ENCODE assay signal across 24 cellular contexts in genomic region chr12:66942741-66943465, GRCh38.
DNase-seq lines count a peak whose midpoint lies in the region; ATAC-seq and TF ChIP-seq lines count a peak whose summit lies in the region.
"Had no signal": no experiment of that assay in that cellular context is flagged by ENCODE, and none has a peak within 500 bp of the region (broad histone marks: within the 10 kb centered on the region; RNA-seq: fewer than 3 reads in every experiment).

No MANE protein-coding gene starts in this region.

- no peak overlapping the region for H3K9ac ChIP-seq in SK-N-SH

- H3K36me3 ChIP-seq in SK-N-SH (replicated peaks in 1 of 2; ENCODE audit: control insufficient read depth in 1 of 2, insufficient read depth in 2 of 2, low read length in 1 of 2) = no peaks in the 10 kb centered on the region
- no peaks in the 10 kb centered on the region for H3K36me3 ChIP-seq in WERI-Rb-1
- H3K36me3 ChIP-seq: heart left ventricle, tibial nerve had no signal

- CTCF ChIA-PET in SK-N-SH (lab: Yijun Ruan, JAX) = no interaction called here

- ATAC-seq in SK-N-SH treated with all-trans-retinoic acid at 6 μM for 48 hours (no peak), GM19324 (IDR thresholded peaks at IDR 0.05; ENCODE audit: low FRiP score, unreplicated experiment) (no peak), GM21381 (IDR thresholded peaks at IDR 0.05; ENCODE audit: unreplicated experiment) (no peak)
- ATAC-seq: A549; heart left ventricle; mucosa of descending colon; stimulated activated naive CD8-positive, alpha-beta T cell treated with anti-CD3 and anti-CD28 coated beads, Interleukin-15, amount 100 ng/mL, for 72 hours; T-cell had no signal

- H3K9me2 ChIP-seq in SK-N-SH = no peaks in the 10 kb centered on the region

- no peak for TF ChIP-seq CTCF in SK-N-SH (IDR thresholded peaks at IDR 0.05)
- 0 out of 2 replicates have a peak, but pooled peaks have one; percentile 6 for TF ChIP-seq CTCF in WERI-Rb-1 (IDR thresholded peaks at IDR 0.05; ENCODE audit: low read depth, low read length)

- H3K4me3 ChIP-seq in SK-N-SH (ENCODE audit: low read depth in 2 of 2, low read length in 1 of 2) (no peak overlapping the region), WERI-Rb-1 (ENCODE audit: low read depth, low read length) (no peak overlapping the region)
- H3K4me3 ChIP-seq: A549, heart left ventricle, mucosa of descending colon, tibial nerve had no signal

- no peak overlapping the region for H3K4me2 ChIP-seq in SK-N-SH
- H3K4me2 ChIP-seq: A549 had no signal

- H3K79me2 ChIP-seq in SK-N-SH (ENCODE audit: insufficient read depth) = no peaks in the 10 kb centered on the region

- DNase-seq in SK-N-SH (peak; percentile 4), WERI-Rb-1 (peak; percentile 11), left kidney (ENCODE audit: low read depth, low spot score) (peak; percentile 12), NCI-H1048 (lab: John Stamatoyannopoulos, UW) (no peak), glomerular visceral epithelial cell (ENCODE audit: extremely low spot score) (no peak)
- DNase-seq: activated effector memory CD4-positive, alpha-beta T cell treated with anti-CD3 and anti-CD28 coated beads, Interleukin-2, amount 50 U/mL, for 16 hours; activated naive CD8-positive, alpha-beta T cell treated with anti-CD3 and anti-CD28 coated beads, Interleukin-2, amount 10 ng/mL, durations not matched to agents 7 days and 5 days; DMS79 treated with DMSO at 0.1 percent for 48 hours; HCEC 1CT; heart left ventricle; IMR-90; mucosa of descending colon; NCI-H1105; NCI-H2029; NCI-H774; posterior cingulate gyrus; SHP77; stimulated activated naive CD8-positive, alpha-beta T cell treated with anti-CD3 and anti-CD28 coated beads, Interleukin-15, amount 100 ng/mL, for 72 hours; T-cell had no signal

- H3K4me1 ChIP-seq in SK-N-SH (ENCODE audit: control insufficient read depth in 1 of 2, insufficient read depth in 2 of 2, low read depth in 1 of 2, low read length in 1 of 2) = no peaks in the 10 kb centered on the region
- H3K4me1 ChIP-seq: heart left ventricle, tibial nerve had no signal

- TF ChIP-seq RAD21 in SK-N-SH (IDR thresholded peaks at IDR 0.05; ENCODE audit: low read length) = no peak

- H3K27me3 ChIP-seq in SK-N-SH (ENCODE audit: insufficient read depth) = no peaks in the 10 kb centered on the region
- H3K27me3 ChIP-seq in WERI-Rb-1 (ENCODE audit: insufficient read depth, low read depth, severe bottlenecking) = no peaks in the 10 kb centered on the region
- H3K27me3 ChIP-seq: heart left ventricle, tibial nerve had no signal

- H3K27ac ChIP-seq in SK-N-SH (ENCODE audit: low read depth in 2 of 2, low read length in 1 of 2) = no peak overlapping the region
- H3K27ac ChIP-seq in WERI-Rb-1 = no peak overlapping the region
- H3K27ac ChIP-seq: A549, heart left ventricle, tibial nerve had no signal

- POLR2A ChIA-PET in SK-N-SH (lab: Yijun Ruan, JAX) = no interaction called here

- H3K9me3 ChIP-seq in SK-N-SH (no peaks in the 10 kb centered on the region), WERI-Rb-1 (ENCODE audit: severe bottlenecking) (no peaks in the 10 kb centered on the region)
- H3K9me3 ChIP-seq: A549, heart left ventricle, mucosa of descending colon, tibial nerve had no signal

- H3F3A ChIP-seq in SK-N-SH (replicated peaks; ENCODE audit: insufficient read depth) = no peaks in the 10 kb centered on the region

- H2AFZ ChIP-seq in SK-N-SH (ENCODE audit: low read depth) = no peak overlapping the region

- H4K20me1 ChIP-seq in SK-N-SH (ENCODE audit: insufficient read depth) = no peaks in the 10 kb centered on the region

- WGBS in SK-N-SH (ENCODE audit: low lambda C conversion rate) = 32% methylated on average over 8 of the region's 8 CpGs

- no peak for TF ChIP-seq EP300 in SK-N-SH (IDR thresholded peaks at IDR 0.05; ENCODE audit: borderline replicate concordance in 1 of 2, low read depth in 1 of 2, low read length in 1 of 2)

TF ChIP-seq in SK-N-SH, 30 proteins besides CTCF, POLR2A, EP300 and RAD21 (continues in another document):
- no peak for TF ChIP-seq USF2 (IDR thresholded peaks at IDR 0.05; ENCODE audit: borderline replicate concordance, low read depth, low read length)
- TF ChIP-seq YY1 (IDR thresholded peaks at IDR 0.05; ENCODE audit: low read depth) = no peak
- TF ChIP-seq USF1 (IDR thresholded peaks at IDR 0.05; ENCODE audit: borderline replicate concordance, low read depth) = no peak
- no peak for TF ChIP-seq ZBTB33 (IDR thresholded peaks at IDR 0.05; ENCODE audit: borderline replicate concordance, low read depth)
- TF ChIP-seq GATA2 (CRISPR knock-in tag; IDR thresholded peaks at IDR 0.05) = no peak
- no peak for TF ChIP-seq JUND (IDR thresholded peaks at IDR 0.05)

TF ChIP-seq in SK-N-SH treated with all-trans-retinoic acid at 6 μM for 48 hours, 23 proteins besides CTCF, POLR2A, EP300 and RAD21:
- TF ChIP-seq ZFP30 (CRISPR knock-in tag; IDR thresholded peaks at IDR 0.05) = no peak
- TF ChIP-seq PPARA (CRISPR knock-in tag; IDR thresholded peaks at IDR 0.05; ENCODE audit: borderline replicate concordance) = no peak
- no peak for TF ChIP-seq ZNF70 (CRISPR knock-in tag; IDR thresholded peaks at IDR 0.05)

Comparison
In these comparisons a context has a peak if more than half of its experiments do, and no peak if none do; other contexts are left out.
1. DNase-seq: peak in SK-N-SH (single experiment), WERI-Rb-1 (single experiment) and left kidney (single experiment); none in NCI-H1048 (single experiment) and glomerular visceral epithelial cell (single experiment).